In genomic region chr4:96983830-96984229, GRCh38 we compare ENCODE assay signal across 20 cellular contexts.
A peak's percentile ranks its signal among the peaks of the same experiment; 100 is the strongest.
DNase-seq lines count a peak whose midpoint lies in the region; ATAC-seq and TF ChIP-seq lines count a peak whose summit lies in the region.
"Had no signal": no experiment of that assay in that cellular context is flagged by ENCODE, and none has a peak within 500 bp of the region (broad histone marks: within the 10 kb centered on the region; RNA-seq: fewer than 3 reads in every experiment).

No MANE protein-coding gene starts in this region.

- no peak overlapping the region for H3K4me3 ChIP-seq in left lung
- H3K4me3 ChIP-seq: tibial nerve had no signal

- DNase-seq in A172 (ENCODE audit: low spot score) (peak; percentile 29), LHCN-M2 (ENCODE audit: low read depth) (peak; percentile 55), astrocyte of the hippocampus (ENCODE audit: low read depth, low spot score) (peak; percentile 46), left lung (no peak), GM10248 (ENCODE audit: extremely low spot score) (no peak)
- no peak for DNase-seq in activated CD4-positive, alpha-beta T cell treated with anti-CD3 and anti-CD28 coated beads for 36 hours
- DNase-seq: activated CD4-positive, CD25-positive, alpha-beta regulatory T cell treated with anti-CD3 and anti-CD28 coated beads, Interleukin-2, amount 50 U/mL, for 72 hours; caudate nucleus; CD4-positive, alpha-beta memory T cell; DMS79 treated with DMSO at 0.1 percent for 48 hours; H7; KG1; NCI-H1105; NCI-H526; stimulated activated CD4-positive, alpha-beta T cell treated with anti-CD3 and anti-CD28 coated beads, Interleukin-15, amount 100 ng/mL, for 24 hours had no signal

- no peak for TF ChIP-seq CTCF in left lung (IDR thresholded peaks at IDR 0.05)
- TF ChIP-seq CTCF in GM10248 (IDR thresholded peaks at IDR 0.05; ENCODE audit: control extremely low read depth, extremely low read depth, low read depth, missing control alignments), result no peak

- no peak overlapping the region for H3K4me3 Mint-ChIP-seq in activated CD4-positive, alpha-beta T cell treated with anti-CD3 and anti-CD28 coated beads for 36 hours
- H3K4me3 Mint-ChIP-seq: CD4-positive, alpha-beta memory T cell; stimulated activated effector memory CD8-positive, alpha-beta T cell treated with anti-CD3 and anti-CD28 coated beads, Interleukin-12 subunit alpha, Interleukin-12 subunit beta, amount 100 ng/mL, for 72 hours; T-helper 2 cell treated with Interferon-gamma antibody and Interleukin-4, amounts not matched to agents 5 μg/mL and 100 μg/mL, for 36 hours had no signal

- H3K36me3 ChIP-seq in left lung, result no peaks in the 10 kb centered on the region
- H3K36me3 ChIP-seq: tibial nerve had no signal

- intact Hi-C loops in left lung (cut with DNase I), result no loop called here
- intact Hi-C loops in activated CD4-positive, alpha-beta T cell treated with anti-CD3 and anti-CD28 coated beads for 36 hours (cut with DNase I, micrococcal nuclease), result no loop called here

- no peaks in the 10 kb centered on the region for H3K27me3 ChIP-seq in left lung
- H3K27me3 ChIP-seq: tibial nerve had no signal

- no peak overlapping the region for H3K27ac ChIP-seq in left lung
- H3K27ac ChIP-seq: tibial nerve had no signal

- peaks cover 4% of the 10 kb centered on the region for H3K9me3 Mint-ChIP-seq in activated CD4-positive, alpha-beta T cell treated with anti-CD3 and anti-CD28 coated beads for 36 hours (ENCODE audit: low read depth)

- POLR2A ChIA-PET in GM10248 (lab: Yijun Ruan, JAX), result no interaction called here
- POLR2A ChIA-PET in activated CD4-positive, alpha-beta T cell treated with anti-CD3 and anti-CD28 coated beads for 36 hours (lab: Charles Lee), result no interaction called here

- peaks cover 0 to 9% of the 10 kb centered on the region in 2 donors for H3K9me3 ChIP-seq in left lung

- no peaks in the 10 kb centered on the region for H3K27me3 Mint-ChIP-seq in activated CD4-positive, alpha-beta T cell treated with anti-CD3 and anti-CD28 coated beads for 36 hours
- H3K27me3 Mint-ChIP-seq: CD4-positive, alpha-beta memory T cell had no signal

- H3K4me1 Mint-ChIP-seq in activated CD4-positive, alpha-beta T cell treated with anti-CD3 and anti-CD28 coated beads for 36 hours, result no peaks in the 10 kb centered on the region
- H3K4me1 Mint-ChIP-seq: CD4-positive, alpha-beta memory T cell; stimulated activated effector memory CD8-positive, alpha-beta T cell treated with anti-CD3 and anti-CD28 coated beads, Interleukin-12 subunit alpha, Interleukin-12 subunit beta, amount 100 ng/mL, for 72 hours had no signal

- no peaks in the 10 kb centered on the region for H3K36me3 Mint-ChIP-seq in activated CD4-positive, alpha-beta T cell treated with anti-CD3 and anti-CD28 coated beads for 36 hours (ENCODE audit: low read depth)
- H3K36me3 Mint-ChIP-seq: CD4-positive, alpha-beta memory T cell; stimulated activated effector memory CD8-positive, alpha-beta T cell treated with anti-CD3 and anti-CD28 coated beads, Interleukin-12 subunit alpha, Interleukin-12 subunit beta, amount 100 ng/mL, for 72 hours had no signal

- ATAC-seq in left lung (peak; percentile 78), GM18520 (IDR thresholded peaks at IDR 0.05; ENCODE audit: unreplicated experiment) (no peak), GM18511 (IDR thresholded peaks at IDR 0.05; ENCODE audit: unreplicated experiment) (no peak)
- ATAC-seq in activated CD4-positive, alpha-beta T cell treated with anti-CD3 and anti-CD28 coated beads for 36 hours, result no peak
- ATAC-seq: stimulated activated effector memory CD8-positive, alpha-beta T cell treated with anti-CD3 and anti-CD28 coated beads, Interleukin-12 subunit alpha, Interleukin-12 subunit beta, amount 100 ng/mL, for 72 hours had no signal

- H3K4me1 ChIP-seq in left lung, result no peaks in the 10 kb centered on the region

- H3K27ac Mint-ChIP-seq in activated CD4-positive, alpha-beta T cell treated with anti-CD3 and anti-CD28 coated beads for 36 hours, result no peak overlapping the region
- H3K27ac Mint-ChIP-seq: CD4-positive, alpha-beta memory T cell; stimulated activated effector memory CD8-positive, alpha-beta T cell treated with anti-CD3 and anti-CD28 coated beads, Interleukin-12 subunit alpha, Interleukin-12 subunit beta, amount 100 ng/mL, for 72 hours; T-helper 2 cell treated with Interferon-gamma antibody and Interleukin-4, amounts not matched to agents 5 μg/mL and 100 μg/mL, for 36 hours had no signal

- CTCF ChIA-PET in GM10248 (lab: Yijun Ruan, JAX), result interaction anchor here (1.7 kb wide), 1 partner anchor 11 kb away, joined by 5 read pairs; no protein-coding TSS in a partner anchor
- CTCF ChIA-PET in activated CD4-positive, alpha-beta T cell treated with anti-CD3 and anti-CD28 coated beads for 36 hours (lab: Charles Lee), result interaction anchor here (1.1 kb wide), 1 partner anchor 8 kb away, joined by 3 read pairs; no protein-coding TSS in a partner anchor

Comparison
In these comparisons a context has a peak if more than half of its experiments do, and no peak if none do; other contexts are left out.
1. DNase-seq: peak in A172 (single experiment), LHCN-M2 (single experiment) and astrocyte of the hippocampus (single experiment); none in left lung (0 of 2), GM10248 (single experiment) and activated CD4-positive, alpha-beta T cell treated with anti-CD3 and anti-CD28 coated beads for 36 hours (single experiment).